In genomic region chr11:7657306-7658025, GRCh38 we compare ENCODE assay signal across 9 cellular contexts. TPM values are rescaled to one million over a fixed set of nuclear protein-coding genes. Genes with fewer than 3 reads are reported as not detected.
DNase-seq lines count a peak whose midpoint lies in the region; ATAC-seq and TF ChIP-seq lines count a peak whose summit lies in the region.
"Had no signal": no experiment of that assay in that cellular context is flagged by ENCODE, and none has a peak within 500 bp of the region (broad histone marks: within the 10 kb centered on the region; RNA-seq: fewer than 3 reads in every experiment).

No MANE protein-coding gene starts in this region.

- H3K9me2 ChIP-seq in HCT116 (ENCODE audit: insufficient read depth) (no peaks in the 10 kb centered on the region), PC-9 (ENCODE audit: insufficient read depth) (no peaks in the 10 kb centered on the region)

- peaks cover under 1% of the 10 kb centered on the region for H3K4me1 Mint-ChIP-seq in Caco-2 (ENCODE audit: low read depth, unreplicated experiment)

- RAD21 ChIA-PET in HCT116 (lab: Charles Lee; ENCODE audit: low non-redundant PET in 1 of 2, low total read pairs in 2 of 2, uncharacterized antibody in 2 of 2, unreplicated experiment in 2 of 2): interaction anchor here (0.9 to 2.7 kb wide), 4 partner anchors 86 to 144 kb away, joined by 4 to 16 read pairs (median 10); partner anchors contain the start of gene PPFIBP2 (in 1 of the 2)

- intact Hi-C loops in Caco-2 (cut with micrococcal nuclease; ENCODE audit: unreplicated experiment): loop anchor here (1.0 to 2.0 kb wide), 2 partner anchors 86 to 145 kb away; partner anchors contain the start of gene PPFIBP2
- intact Hi-C loops in HCT116 (cut with micrococcal nuclease): loop anchor here (1.0 to 2.0 kb wide), 2 partner anchors 87 to 108 kb away; no protein-coding TSS in a partner anchor
- intact Hi-C loops in PC-9 (cut with micrococcal nuclease; ENCODE audit: unreplicated experiment): loop anchor here (1.0 to 5.0 kb wide), 2 partner anchors 45 to 86 kb away; no protein-coding TSS in a partner anchor
- intact Hi-C loops in dorsolateral prefrontal cortex (cut with DNase I): loop anchor here (1.0 to 10.0 kb wide), 5 partner anchors 86 to 403 kb away; partner anchors contain the start of genes PPFIBP2 (in 2 of the 2) and SYT9 (in 1 of the 2)

- no peaks in the 10 kb centered on the region for H3K4me1 ChIP-seq in Caco-2
- no peaks in the 10 kb centered on the region for H3K4me1 ChIP-seq in HCT116 (ENCODE audit: control insufficient read depth in 1 of 2, insufficient read depth in 2 of 2, low read length in 2 of 2)
- H3K4me1 ChIP-seq in PC-9 (replicated peaks; ENCODE audit: insufficient read depth): no peaks in the 10 kb centered on the region

- H3K79me2 ChIP-seq in HCT116 (ENCODE audit: insufficient read depth, low read length) (no peaks in the 10 kb centered on the region), PC-9 (ENCODE audit: low read depth) (no peaks in the 10 kb centered on the region)

- peak; percentile 93 for ATAC-seq in HCT116
- ATAC-seq in GM18868 (IDR thresholded peaks at IDR 0.05; ENCODE audit: unreplicated experiment): no peak
- no peak for ATAC-seq in GM18502 (IDR thresholded peaks at IDR 0.05; ENCODE audit: poor library complexity, unreplicated experiment)

- no TSS peak for BruUV-seq in Caco-2 (replicated peaks; lab: Mats Ljungman, UMichigan)
- no TSS peak for BruUV-seq in HCT116 (replicated peaks; lab: Mats Ljungman, UMichigan)
- no TSS peak for BruUV-seq in PC-9 (replicated peaks; lab: Mats Ljungman, UMichigan)

- H3K9ac ChIP-seq in HCT116 (ENCODE audit: low read length): no peak overlapping the region

- H3K9me3 Mint-ChIP-seq in Caco-2 (ENCODE audit: unreplicated experiment): no peaks in the 10 kb centered on the region

- no peak for TF ChIP-seq POLR2A in HCT116 (IDR thresholded peaks at IDR 0.05; ENCODE audit: borderline replicate concordance, extremely low read depth, insufficient read depth, insufficient read length)

- peak; percentile 85 for TF ChIP-seq RAD21 in HCT116 (IDR thresholded peaks at IDR 0.05; ENCODE audit: low read depth)

- H3K27ac ChIP-seq in HCT116 (ENCODE audit: low read depth, low read length): no peak overlapping the region
- H3K27ac ChIP-seq in PC-9: no peak overlapping the region
- peak overlapping the region in 56 of 59 donors; percentile 28 to 98 (median 82) for H3K27ac ChIP-seq in dorsolateral prefrontal cortex
- H3K27ac ChIP-seq: SK-N-MC had no signal

- H3K36me3 ChIP-seq in Caco-2 (ENCODE audit: control insufficient read depth, insufficient read depth, low read length): peaks cover 20% of the 10 kb centered on the region
- H3K36me3 ChIP-seq in HCT116 (ENCODE audit: control insufficient read depth in 1 of 2, insufficient read depth in 2 of 2, low read length in 2 of 2): no peaks in the 10 kb centered on the region
- no peaks in the 10 kb centered on the region for H3K36me3 ChIP-seq in PC-9 (ENCODE audit: low read depth)

- CTCF ChIA-PET in Caco-2 (lab: Charles Lee) (interaction anchor here (0.8 to 1.6 kb wide), 8 partner anchors 8 to 304 kb away, joined by 3 to 28 read pairs (median 6); no protein-coding TSS in a partner anchor), HCT116 (lab: Charles Lee) (interaction anchor here (0.7 to 2.0 kb wide), 11 partner anchors 9 to 564 kb away, joined by 3 to 52 read pairs (median 9); partner anchors contain the start of gene PPFIBP2), PC-9 (lab: Charles Lee) (interaction anchor here (1.0 to 1.6 kb wide), 4 partner anchors 52 to 215 kb away, joined by 3 to 20 read pairs (median 3); no protein-coding TSS in a partner anchor)

- H3K4me3 Mint-ChIP-seq in Caco-2 (ENCODE audit: unreplicated experiment): no peak overlapping the region

- H3K27me3 Mint-ChIP-seq in Caco-2 (ENCODE audit: insufficient read depth, unreplicated experiment): no peaks in the 10 kb centered on the region

- H3K9me3 ChIP-seq in Caco-2 (no peaks in the 10 kb centered on the region), HCT116 (ENCODE audit: control insufficient read depth in 1 of 2, insufficient read depth in 1 of 2, low read depth in 1 of 2, low read length in 2 of 2) (no peaks in the 10 kb centered on the region), PC-9 (ENCODE audit: insufficient read depth, low read depth) (no peaks in the 10 kb centered on the region)

- H3K36me3 Mint-ChIP-seq in Caco-2 (ENCODE audit: insufficient read depth, unreplicated experiment): peaks cover 46% of the 10 kb centered on the region

- H3K27me3 ChIP-seq in Caco-2 (replicated peaks; ENCODE audit: control insufficient read depth, insufficient read depth, low read length) (no peaks in the 10 kb centered on the region), HCT116 (ENCODE audit: insufficient read depth, low read length) (no peaks in the 10 kb centered on the region), PC-9 (ENCODE audit: insufficient read depth, low read depth) (no peaks in the 10 kb centered on the region), dorsolateral prefrontal cortex (no peaks in the 10 kb centered on the region)

- H3K4me2 ChIP-seq in HCT116 (ENCODE audit: low read length) (no peak overlapping the region), PC-9 (no peak overlapping the region)

- H3K27ac Mint-ChIP-seq in Caco-2 (ENCODE audit: unreplicated experiment): peak overlapping the region; percentile 7

- no peak overlapping the region for H2AFZ ChIP-seq in HCT116 (ENCODE audit: low read depth, low read length, poor library complexity, severe bottlenecking)
- no peak overlapping the region for H2AFZ ChIP-seq in PC-9

- no peaks in the 10 kb centered on the region for H3F3A ChIP-seq in PC-9 (ENCODE audit: insufficient read depth, low read depth)

- no peak overlapping the region for H3K4me3 ChIP-seq in Caco-2 (ENCODE audit: low read depth, low read length)
- no peak overlapping the region for H3K4me3 ChIP-seq in HCT116 (replicated peaks in 1 of 2; ENCODE audit: low read depth in 1 of 2, low read length in 2 of 2)
- no peak overlapping the region for H3K4me3 ChIP-seq in PC-9
- no peak overlapping the region for H3K4me3 ChIP-seq in dorsolateral prefrontal cortex
- H3K4me3 ChIP-seq: SK-N-MC had no signal

- peak; percentile 37 to 49 for TF ChIP-seq CTCF in Caco-2 (IDR thresholded peaks at IDR 0.05; ENCODE audit: insufficient read depth in 1 of 2, low read depth in 1 of 2, low read length in 1 of 2, severe bottlenecking in 1 of 2, unreplicated experiment in 1 of 2)
- peak; percentile 43 to 67 (median 49); a peak in 5 of 6 replicates for TF ChIP-seq CTCF in HCT116 (IDR thresholded peaks at IDR 0.05 in 2 of 3, conservative IDR thresholded peaks at IDR 0.05 in 1 of 3; ENCODE audit: borderline replicate concordance in 1 of 3, insufficient read depth in 1 of 3, low read depth in 2 of 3, low read length in 2 of 3)
- peak; percentile 65 for TF ChIP-seq CTCF in PC-9 (conservative IDR thresholded peaks at IDR 0.05)
- peak in 55 of 56 donors; percentile 50 to 90 (median 73) for TF ChIP-seq CTCF in dorsolateral prefrontal cortex (IDR thresholded peaks at IDR 0.05 in 54 of 56, conservative IDR thresholded peaks at IDR 0.05 in 2 of 56; ENCODE audit: low read depth in 1 of 56, partially characterized antibody in 56 of 56)

- POLR2A ChIA-PET in Caco-2 (lab: Charles Lee) (no interaction called here), HCT116 (lab: Charles Lee) (no interaction called here), PC-9 (lab: Charles Lee; ENCODE audit: unreplicated experiment) (no interaction called here)

- peak; percentile 52 to 53 for DNase-seq in Caco-2
- DNase-seq in HCT116 (ENCODE audit: low read depth, low spot score): peak; percentile 28
- DNase-seq in PC-9: peak; percentile 31 to 53
- DNase-seq in dorsolateral prefrontal cortex: peak in 9 of 10 donors; percentile 23 to 78 (median 71)
- DNase-seq in lung microvascular endothelial cell (ENCODE audit: low read depth in 2 of 2): peak; percentile 48 to 69
- DNase-seq in activated CD4-positive, alpha-beta T cell treated with anti-CD3 and anti-CD28 coated beads for 1 hour: no peak

- no peaks in the 10 kb centered on the region for H4K20me1 ChIP-seq in HCT116 (ENCODE audit: insufficient read depth)
- H4K20me1 ChIP-seq in PC-9 (ENCODE audit: insufficient read depth): no peaks in the 10 kb centered on the region

TF ChIP-seq in HCT116, 20 proteins besides CTCF, POLR2A, EP300 and RAD21:
- no peak for TF ChIP-seq MAX (IDR thresholded peaks at IDR 0.05)
- TF ChIP-seq CBX3 (IDR thresholded peaks at IDR 0.05; ENCODE audit: low read depth): no peak

RNA-seq across cellular contexts. Expression of gene CYB5R2, which starts 15.8 kb away (rescaled TPM):
- 4.5 and 5.2 TPM in 2 replicates for total RNA-seq in Caco-2 (2022)
- 14.4 TPM for total RNA-seq in HCT116 (2021; ENCODE audit: unreplicated experiment)
- 22.3 and 28.2 TPM in 2 replicates for polyA plus RNA-seq in HCT116 (2012)
- total RNA-seq in PC-9 (2021): 13.2 and 16.7 TPM in 2 replicates
- 10 to 100 TPM in 91 of 120 experiments, 1 to 10 TPM in 29; 2.8 to 93.4 (median 15.1) TPM for total RNA-seq in dorsolateral prefrontal cortex
- total RNA-seq in lung microvascular endothelial cell: under 0.01 and 0.22 TPM in 2 replicates

RNA-seq across cellular contexts. Expression of gene OVCH2, which starts 48.8 kb away (rescaled TPM):
- total RNA-seq in Caco-2 (2022): 0.34 TPM in 1 of 2 replicates, not detected in the other
- not detected for total RNA-seq in HCT116 (2021; ENCODE audit: unreplicated experiment)
- not detected in 2 replicates for polyA plus RNA-seq in HCT116 (2012)
- total RNA-seq in PC-9 (2021): 4.8 and 5.3 TPM in 2 replicates
- 1 to 10 TPM in 1 of 120 experiments, under 1 TPM in 1, not detected in 118; 0.33 to 1.8 TPM for total RNA-seq in dorsolateral prefrontal cortex
- not detected in 2 replicates for total RNA-seq in lung microvascular endothelial cell

Comparison
In these comparisons a context has a peak if more than half of its experiments do, and no peak if none do; other contexts are left out.
1. H3K27ac ChIP-seq: peak in dorsolateral prefrontal cortex (56 of 59); none in HCT116 (single experiment) and PC-9 (single experiment).
2. Peak in every context shown above with its lines, with median percentiles within 50 percentile points of each other: CTCF ChIP-seq.